In genomic region chr1:54050435-54050834, GRCh38 we compare ENCODE assay signal across 12 cellular contexts. TPM values are rescaled to one million over a fixed set of nuclear protein-coding genes. Genes with fewer than 3 reads are reported as not detected.
DNase-seq lines count a peak whose midpoint lies in the region; ATAC-seq and TF ChIP-seq lines count a peak whose summit lies in the region.
"Not testable (repeated sequence)": the region's sequence is repeated elsewhere in the genome, so short reads cannot be mapped to it uniquely, and the experiment has no call there.
"Had no signal": no experiment of that assay in that cellular context is flagged by ENCODE, and none has a peak within 500 bp of the region (broad histone marks: within the 10 kb centered on the region; RNA-seq: fewer than 3 reads in every experiment).

No MANE protein-coding gene starts in this region.

- peaks cover 14% of the 10 kb centered on the region for H3K79me1 ChIP-seq in trophoblast cell (ENCODE audit: low read length)

- not testable (repeated sequence) for H2BK120ac ChIP-seq in trophoblast cell (ENCODE audit: insufficient read depth, low read length, poor library complexity)

- H3K18ac ChIP-seq in trophoblast cell (ENCODE audit: low read length): not testable (repeated sequence)

- H3K9me3 Mint-ChIP-seq in CD4-positive, alpha-beta T cell; activated naive CD8-positive, alpha-beta T cell treated with anti-CD3 and anti-CD28 coated beads for 36 hours; naive thymus-derived CD8-positive, alpha-beta T cell: not testable (repeated sequence)

- DNase-seq in CD4-positive, alpha-beta T cell; activated naive CD8-positive, alpha-beta T cell treated with anti-CD3 and anti-CD28 coated beads for 36 hours; hepatocyte (ENCODE audit: low spot score); naive thymus-derived CD8-positive, alpha-beta T cell; trophoblast cell: not testable (repeated sequence)

- H3K14ac ChIP-seq in trophoblast cell (ENCODE audit: low read length): not testable (repeated sequence)

- H4K91ac ChIP-seq in trophoblast cell (ENCODE audit: low read depth, low read length): not testable (repeated sequence)

- H3K27ac Mint-ChIP-seq in CD4-positive, alpha-beta T cell; activated naive CD8-positive, alpha-beta T cell treated with anti-CD3 and anti-CD28 coated beads for 36 hours: not testable (repeated sequence)
- H3K27ac Mint-ChIP-seq in naive thymus-derived CD8-positive, alpha-beta T cell: peak overlapping the region in 1 of 10 donors; percentile 27

- not testable (repeated sequence) for H3K27me3 ChIP-seq in CD4-positive, alpha-beta T cell (ENCODE audit: control insufficient read depth, insufficient read depth, low read length); Loucy (ENCODE audit: insufficient read depth, low read length, poor library complexity, severe bottlenecking); hepatocyte; trophoblast cell (ENCODE audit: insufficient read depth, low read length)

- H3K9ac ChIP-seq in Loucy (ENCODE audit: low read depth, low read length, poor library complexity, severe bottlenecking); trophoblast cell (ENCODE audit: low read length): not testable (repeated sequence)

- CTCF ChIA-PET in CD4-positive, alpha-beta T cell (lab: Charles Lee): not testable (repeated sequence)

- not testable (repeated sequence) for H4K8ac ChIP-seq in trophoblast cell (ENCODE audit: low read depth, low read length)

- peak overlapping the region; percentile 85 for H3K4me3 ChIP-seq in Loucy (ENCODE audit: low read length, poor library complexity, severe bottlenecking)
- not testable (repeated sequence) for H3K4me3 ChIP-seq in hepatocyte; trophoblast cell (ENCODE audit: low read depth, low read length)

- H2AK5ac ChIP-seq in trophoblast cell (ENCODE audit: low read length): not testable (repeated sequence)

- not testable (repeated sequence) for H3K9me3 ChIP-seq in CD4-positive, alpha-beta T cell (ENCODE audit: control insufficient read depth, low read length); Loucy (ENCODE audit: insufficient read depth, low read depth, low read length); hepatocyte (ENCODE audit: low read depth); trophoblast cell (ENCODE audit: insufficient read depth, low read depth, low read length)

- WGBS in hepatocyte (ENCODE audit: low lambda C conversion rate, missing lambda C conversion rate): 97% methylated on average over 12 of the region's 12 CpGs
- WGBS in trophoblast cell (ENCODE audit: extremely low coverage, insufficient coverage, insufficient read length): no CpG with 5 or more reads among the region's 12 CpGs

- H2AFZ ChIP-seq in Loucy (ENCODE audit: low read length); hepatocyte; trophoblast cell (ENCODE audit: insufficient read depth, low read length, poor library complexity): not testable (repeated sequence)

- H3K27ac ChIP-seq in CD4-positive, alpha-beta T cell (ENCODE audit: low read depth, low read length); hepatocyte; trophoblast cell (ENCODE audit: low read depth, low read length): not testable (repeated sequence)
- H3K27ac ChIP-seq in VCaP: peak overlapping the region; percentile 92; the same call in 1 of the 2 replicates

- POLR2A ChIA-PET in CD4-positive, alpha-beta T cell (lab: Charles Lee): not testable (repeated sequence)
- POLR2A ChIA-PET in naive thymus-derived CD8-positive, alpha-beta T cell (lab: Charles Lee): interaction anchor here (0.7 kb wide), 1 partner anchor 96 kb away, joined by 3 read pairs; no protein-coding TSS in a partner anchor

- ATAC-seq in CD4-positive, alpha-beta T cell (ENCODE audit: poor library complexity); naive thymus-derived CD8-positive, alpha-beta T cell: not testable (repeated sequence)

- H3K79me2 ChIP-seq in Loucy (ENCODE audit: insufficient read depth, low read length) (peaks cover 87% of the 10 kb centered on the region), hepatocyte (peaks cover 74% of the 10 kb centered on the region), trophoblast cell (ENCODE audit: control insufficient read depth, insufficient read depth, low read length, poor library complexity) (peaks cover 13% of the 10 kb centered on the region)

- peak overlapping the region; percentile 12 for H3K4me3 Mint-ChIP-seq in CD4-positive, alpha-beta T cell
- H3K4me3 Mint-ChIP-seq in activated naive CD8-positive, alpha-beta T cell treated with anti-CD3 and anti-CD28 coated beads for 36 hours: peak overlapping the region; percentile 4
- H3K4me3 Mint-ChIP-seq in naive thymus-derived CD8-positive, alpha-beta T cell: peak overlapping the region in 7 of 10 donors; percentile 30 to 48 (median 38)

- not testable (repeated sequence) for H3F3A ChIP-seq in Loucy (ENCODE audit: low read depth)

- not testable (repeated sequence) for H3K23ac ChIP-seq in trophoblast cell (ENCODE audit: low read length)

- peaks cover 28% of the 10 kb centered on the region for H3K36me3 Mint-ChIP-seq in CD4-positive, alpha-beta T cell (ENCODE audit: low read depth)
- not testable (repeated sequence) for H3K36me3 Mint-ChIP-seq in activated naive CD8-positive, alpha-beta T cell treated with anti-CD3 and anti-CD28 coated beads for 36 hours
- peaks cover 0 to 27% (median 2%) of the 10 kb centered on the region in 3 donors for H3K36me3 Mint-ChIP-seq in naive thymus-derived CD8-positive, alpha-beta T cell

- H4K12ac ChIP-seq in trophoblast cell (ENCODE audit: low read depth, low read length): not testable (repeated sequence)

- peaks cover 54% of the 10 kb centered on the region for H3K4me1 Mint-ChIP-seq in CD4-positive, alpha-beta T cell (ENCODE audit: low read depth)
- peaks cover 43% of the 10 kb centered on the region for H3K4me1 Mint-ChIP-seq in activated naive CD8-positive, alpha-beta T cell treated with anti-CD3 and anti-CD28 coated beads for 36 hours
- peaks cover 18 to 59% (median 48%) of the 10 kb centered on the region in 4 donors for H3K4me1 Mint-ChIP-seq in naive thymus-derived CD8-positive, alpha-beta T cell

- not testable (repeated sequence) for H3K27me3 Mint-ChIP-seq in CD4-positive, alpha-beta T cell; activated naive CD8-positive, alpha-beta T cell treated with anti-CD3 and anti-CD28 coated beads for 36 hours; naive thymus-derived CD8-positive, alpha-beta T cell

- H3K4me2 ChIP-seq in Loucy (ENCODE audit: low read depth, low read length, poor library complexity, severe bottlenecking) (peak overlapping the region; percentile 91), hepatocyte (peak overlapping the region; percentile 91)
- H3K4me2 ChIP-seq in trophoblast cell (ENCODE audit: low read length): not testable (repeated sequence)

- peaks cover 56% of the 10 kb centered on the region for H4K20me1 ChIP-seq in Loucy (ENCODE audit: insufficient read depth, low read length, poor library complexity, severe bottlenecking)
- peaks cover 54% of the 10 kb centered on the region for H4K20me1 ChIP-seq in hepatocyte (ENCODE audit: insufficient read depth, poor library complexity, severe bottlenecking)

- H3K4ac ChIP-seq in trophoblast cell (ENCODE audit: low read depth, low read length): peak overlapping the region; percentile 88

- peaks cover 35% of the 10 kb centered on the region for H3K4me1 ChIP-seq in Loucy (ENCODE audit: insufficient read depth, low read length, poor library complexity, severe bottlenecking)
- H3K4me1 ChIP-seq in hepatocyte (ENCODE audit: insufficient read depth): peaks cover 24% of the 10 kb centered on the region
- H3K4me1 ChIP-seq in trophoblast cell (ENCODE audit: control insufficient read depth in 1 of 2, insufficient read depth in 2 of 2, low read length in 2 of 2): not testable (repeated sequence)

- intact Hi-C loops in CD4-positive, alpha-beta T cell (cut with DNase I, micrococcal nuclease): loop anchor here (5.0 to 10.0 kb wide), 8 partner anchors 152 to 1683 kb away; partner anchors contain the start of genes SSBP3 (in 2 of the 2), CC2D1B (in 1 of the 2), CYB5RL (in 1 of the 2) and ECHDC2 (in 1 of the 2)

- not testable (repeated sequence) for TF ChIP-seq CTCF in CD4-positive, alpha-beta T cell (IDR thresholded peaks at IDR 0.05); Loucy (conservative IDR thresholded peaks at IDR 0.05; ENCODE audit: low read length); VCaP (conservative IDR thresholded peaks at IDR 0.05); hepatocyte (IDR thresholded peaks at IDR 0.05; ENCODE audit: poor library complexity)

- not testable (repeated sequence) for H2BK12ac ChIP-seq in trophoblast cell (ENCODE audit: low read length)

- H3K9me2 ChIP-seq in Loucy (replicated peaks; ENCODE audit: low read depth, low read length); hepatocyte (replicated peaks; ENCODE audit: insufficient read depth): not testable (repeated sequence)

- H3K36me3 ChIP-seq in Loucy (ENCODE audit: insufficient read depth, low read length); hepatocyte (replicated peaks; ENCODE audit: insufficient read depth, low read depth); trophoblast cell (ENCODE audit: control insufficient read depth in 1 of 2, insufficient read depth in 2 of 2, low read length in 2 of 2): not testable (repeated sequence)

- H2BK5ac ChIP-seq in trophoblast cell (ENCODE audit: low read depth, low read length, poor library complexity): not testable (repeated sequence)

RNA-seq across cellular contexts. Expression of gene TMEM59, which starts 2.6 kb away (rescaled TPM):
- total RNA-seq in CD4-positive, alpha-beta T cell: 100 to 1,000 TPM; 128 TPM
- 10 to 100 TPM; 89.4 to 97.7 TPM for total RNA-seq in activated naive CD8-positive, alpha-beta T cell treated with anti-CD3 and anti-CD28 coated beads for 36 hours
- total RNA-seq in hepatocyte: 708 and 714 TPM in 2 replicates
- 1,181 and 1,185 TPM in 2 replicates for polyA plus RNA-seq in hepatocyte
- total RNA-seq in naive thymus-derived CD8-positive, alpha-beta T cell: 100 to 1,000 TPM; 198 to 201 TPM
- 100 to 1,000 TPM; 410 to 670 (median 489) TPM for polyA plus RNA-seq in naive thymus-derived CD8-positive, alpha-beta T cell
- polyA plus RNA-seq in trophoblast cell (2013): 171 and 183 TPM in 2 replicates

RNA-seq across cellular contexts. Expression of gene TCEANC2, which starts 3.0 kb away (rescaled TPM):
- 1 to 10 TPM; 2.3 to 2.7 TPM for total RNA-seq in CD4-positive, alpha-beta T cell
- total RNA-seq in activated naive CD8-positive, alpha-beta T cell treated with anti-CD3 and anti-CD28 coated beads for 36 hours: 1 to 10 TPM; 7.7 to 8.3 TPM
- 2.5 and 3.0 TPM in 2 replicates for total RNA-seq in hepatocyte
- polyA plus RNA-seq in hepatocyte: 3.2 and 3.4 TPM in 2 replicates
- total RNA-seq in naive thymus-derived CD8-positive, alpha-beta T cell: 10 to 100 TPM; 13.2 to 13.6 TPM
- polyA plus RNA-seq in naive thymus-derived CD8-positive, alpha-beta T cell: 1 to 10 TPM; 5.5 to 7.2 (median 6.6) TPM
- 1.7 and 1.9 TPM in 2 replicates for polyA plus RNA-seq in trophoblast cell (2013)

RNA-seq across cellular contexts. Expression of gene LDLRAD1, which starts 32.4 kb away (rescaled TPM):
- total RNA-seq in CD4-positive, alpha-beta T cell: not detected
- not detected for total RNA-seq in activated naive CD8-positive, alpha-beta T cell treated with anti-CD3 and anti-CD28 coated beads for 36 hours
- 0.28 and 1.7 TPM in 2 replicates for total RNA-seq in hepatocyte
- polyA plus RNA-seq in hepatocyte: 0.13 and 0.82 TPM in 2 replicates
- not detected for total RNA-seq in naive thymus-derived CD8-positive, alpha-beta T cell
- not detected for polyA plus RNA-seq in naive thymus-derived CD8-positive, alpha-beta T cell
- polyA plus RNA-seq in trophoblast cell (2013): not detected in 2 replicates
- total RNA-seq: A673, GM23338, HT-29 had no signal
- polyA plus RNA-seq: AG04450, CD14-positive monocyte, GM23338 had no signal
